ENCODE assay signal across 8 cellular contexts in the genomic region with DNA sequence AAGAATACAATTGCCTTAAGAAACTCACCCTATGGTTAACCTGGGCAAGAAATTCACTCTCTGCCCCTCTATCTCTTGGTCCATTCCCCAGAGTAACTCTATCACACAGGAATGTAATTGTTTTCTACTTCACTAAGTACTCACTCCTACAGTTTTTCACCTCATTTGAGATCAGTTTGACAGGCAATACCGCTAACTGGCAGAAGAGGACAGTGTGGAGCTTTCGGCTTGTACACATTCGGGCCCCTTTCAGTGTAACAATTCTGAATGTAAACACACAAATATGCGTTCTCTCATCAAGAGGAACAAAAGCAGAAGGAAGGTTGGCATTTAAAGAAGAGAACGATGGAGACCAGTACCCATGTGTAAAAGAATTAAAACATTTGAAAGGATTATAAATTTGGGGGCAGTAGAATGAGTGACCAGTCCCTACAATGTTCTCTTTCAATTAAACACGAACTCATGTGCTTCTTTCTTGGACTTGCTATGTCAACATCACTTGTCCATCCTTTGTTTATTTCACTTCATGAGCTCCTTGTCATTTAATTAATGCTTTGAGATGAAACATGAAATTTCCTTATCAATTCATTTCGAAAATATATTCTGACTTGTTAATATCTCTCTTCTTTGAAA.
DNase-seq lines count a peak whose midpoint lies in the region; ATAC-seq, FAIRE-seq and TF ChIP-seq lines count a peak whose summit lies in the region.

No MANE protein-coding gene starts in this region.

- TF ChIP-seq POLR2A in GM12891 (IDR thresholded peaks at IDR 0.05; ENCODE audit: low read depth, low read length) = no peak

- DNase-seq in A172 (ENCODE audit: low spot score) (peak; percentile 23), GM12891 (ENCODE audit: insufficient read length, low spot score) (no peak), MM.1S (peak; percentile 71), astrocyte of the hippocampus (ENCODE audit: low read depth, low spot score) (peak; percentile 63), mucosa of descending colon (peak in 1 of 3 donors; percentile 30), NCI-H1436 treated with DMSO at 0.1 percent for 48 hours (lab: John Stamatoyannopoulos, UW) (no peak)
- no peak for DNase-seq in stimulated activated CD4-positive, alpha-beta T cell treated with anti-CD3 and anti-CD28 coated beads, Interleukin-4, amount 100 ng/mL, for 1 hour
- DNase-seq in activated CD4-positive, CD25-positive, alpha-beta regulatory T cell treated with anti-CD3 and anti-CD28 coated beads, Interleukin-2, amount 50 U/mL, for 72 hours = no peak

- peak; percentile 35 for ATAC-seq in mucosa of descending colon

- peak; percentile 97 for TF ChIP-seq CTCF in MM.1S (IDR thresholded peaks at IDR 0.05; ENCODE audit: low read length)
- peak; percentile 36 for TF ChIP-seq CTCF in mucosa of descending colon (IDR thresholded peaks at IDR 0.05)

- peak; percentile 41 for FAIRE-seq in GM12891 (lab: Jason Lieb, UNC)

- H4K20me1 ChIP-seq in MM.1S (ENCODE audit: insufficient read depth, low read length) = no peaks in the 10 kb centered on the region

- no peak overlapping the region for H3K27ac ChIP-seq in MM.1S (ENCODE audit: low read length)

- H3K9me2 ChIP-seq in MM.1S (replicated peaks; ENCODE audit: insufficient read depth, low read length) = no peaks in the 10 kb centered on the region

- H3K36me3 ChIP-seq in MM.1S (replicated peaks; ENCODE audit: insufficient read depth, low read length) (no peaks in the 10 kb centered on the region), mucosa of descending colon (ENCODE audit: low read depth) (no peaks in the 10 kb centered on the region)

- H3K4me1 ChIP-seq in MM.1S (ENCODE audit: low read length) (no peaks in the 10 kb centered on the region), mucosa of descending colon (ENCODE audit: low read depth) (no peaks in the 10 kb centered on the region)

- no peaks in the 10 kb centered on the region for H3K79me2 ChIP-seq in MM.1S (ENCODE audit: low read length)

- intact Hi-C loops in mucosa of descending colon (cut with DNase I, micrococcal nuclease) = no loop called here

- peak overlapping the region; percentile 9; the same call in 1 of the 2 replicates for H3K4me2 ChIP-seq in MM.1S (ENCODE audit: low read depth, low read length)

- no peak overlapping the region for H3K9ac ChIP-seq in MM.1S (ENCODE audit: low read length)

- peak overlapping the region; percentile 24 for H2AFZ ChIP-seq in MM.1S (ENCODE audit: low read length)

- no peaks in the 10 kb centered on the region for H3K9me3 ChIP-seq in MM.1S (replicated peaks; ENCODE audit: insufficient read depth, low read length)
- no peaks in the 10 kb centered on the region for H3K9me3 ChIP-seq in mucosa of descending colon

- no peaks in the 10 kb centered on the region for H3K27me3 ChIP-seq in MM.1S (replicated peaks; ENCODE audit: insufficient read depth, low read length)

- no peaks in the 10 kb centered on the region for H3F3A ChIP-seq in MM.1S (ENCODE audit: insufficient read depth, low read length)

- H3K4me3 ChIP-seq in MM.1S (ENCODE audit: low read length) = no peak overlapping the region
- no peak overlapping the region for H3K4me3 ChIP-seq in mucosa of descending colon

TF ChIP-seq in GM12891, 5 proteins besides CTCF, POLR2A, EP300 and RAD21:
- TF ChIP-seq POU2F2 (IDR thresholded peaks at IDR 0.05; ENCODE audit: low read depth, low read length) (no peak), POLR2AphosphoS5 (IDR thresholded peaks at IDR 0.05; ENCODE audit: low read depth, low read length) (no peak), PAX5 (IDR thresholded peaks at IDR 0.05; ENCODE audit: insufficient read depth, low read length, severe bottlenecking) (no peak), TAF1 (IDR thresholded peaks at IDR 0.05; ENCODE audit: low read depth, low read length) (no peak), SPI1 (IDR thresholded peaks at IDR 0.05; ENCODE audit: low read depth, low read length) (no peak)

Comparison
In these comparisons a context has a peak if more than half of its experiments do, and no peak if none do; other contexts are left out.
1. DNase-seq: peak in A172 (single experiment), MM.1S (single experiment) and astrocyte of the hippocampus (single experiment); none in GM12891 (single experiment), NCI-H1436 treated with DMSO at 0.1 percent for 48 hours (single experiment), stimulated activated CD4-positive, alpha-beta T cell treated with anti-CD3 and anti-CD28 coated beads, Interleukin-4, amount 100 ng/mL, for 1 hour (single experiment) and activated CD4-positive, CD25-positive, alpha-beta regulatory T cell treated with anti-CD3 and anti-CD28 coated beads, Interleukin-2, amount 50 U/mL, for 72 hours (single experiment).